Comparison of ENCODE assay signal across 8 cellular contexts in the genomic region with DNA sequence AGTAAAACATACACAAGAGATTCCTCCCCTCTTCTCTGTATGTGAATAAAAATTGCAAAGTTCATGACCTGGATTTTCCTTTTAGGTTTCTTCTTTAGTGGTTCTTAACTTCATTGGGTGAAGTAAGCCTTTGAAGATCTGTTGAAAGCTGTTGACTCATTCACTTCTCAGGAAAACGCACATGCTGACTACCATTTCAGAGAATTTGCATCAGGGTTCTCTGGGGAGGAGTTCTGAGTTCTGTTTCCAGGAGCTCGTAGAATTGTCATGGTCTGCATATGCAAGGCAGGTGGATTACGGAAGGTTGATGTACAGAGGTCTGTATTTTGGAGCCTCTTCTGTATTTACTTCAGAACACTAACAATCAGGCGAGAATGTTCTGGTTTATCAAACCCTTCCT. TPM values are rescaled to one million over a fixed set of nuclear protein-coding genes. Genes with fewer than 3 reads are reported as not detected.
DNase-seq lines count a peak whose midpoint lies in the region; ATAC-seq and TF ChIP-seq lines count a peak whose summit lies in the region.

No MANE protein-coding gene starts in this region.

- no peak overlapping the region for H3K27ac ChIP-seq in WERI-Rb-1
- no peak overlapping the region for H3K27ac ChIP-seq in heart left ventricle

- H3K27ac Mint-ChIP-seq in activated CD4-positive, alpha-beta memory T cell treated with anti-CD3 and anti-CD28 coated beads for 36 hours: peak overlapping the region; percentile 93

- no peak for TF ChIP-seq CTCF in WERI-Rb-1 (IDR thresholded peaks at IDR 0.05; ENCODE audit: low read depth, low read length)
- TF ChIP-seq CTCF in heart left ventricle (IDR thresholded peaks at IDR 0.05): no peak

- intact Hi-C loops in activated CD4-positive, alpha-beta memory T cell treated with anti-CD3 and anti-CD28 coated beads for 36 hours (cut with micrococcal nuclease): loop anchor here (1.0 to 5.0 kb wide), 10 partner anchors 11 to 1312 kb away; a partner anchor contains a TSS
- intact Hi-C loops in heart left ventricle (cut with DNase I): no loop called here

- TF ChIP-seq POLR2A in heart left ventricle (IDR thresholded peaks at IDR 0.05): no peak

- H3K4me3 Mint-ChIP-seq in activated CD4-positive, alpha-beta memory T cell treated with anti-CD3 and anti-CD28 coated beads for 36 hours: peak overlapping the region; percentile 84

- H3K27me3 ChIP-seq in WERI-Rb-1 (ENCODE audit: insufficient read depth, low read depth, severe bottlenecking) (no peaks in the 10 kb centered on the region), heart left ventricle (peaks cover 0 to 34% (median 13%) of the 10 kb centered on the region in 9 donors)

- H3K9me3 ChIP-seq in WERI-Rb-1 (ENCODE audit: severe bottlenecking) (no peaks in the 10 kb centered on the region), heart left ventricle (no peaks in the 10 kb centered on the region)

- DNase-seq in AG08395 (ENCODE audit: low spot score): peak; percentile 62
- peak; percentile 84 for DNase-seq in HCEC 1CT
- DNase-seq in activated CD4-positive, alpha-beta memory T cell treated with anti-CD3 and anti-CD28 coated beads for 36 hours: peak; percentile 78
- DNase-seq in hepatic stellate cell (ENCODE audit: low spot score): peak; percentile 39
- no peak for DNase-seq in NCI-H1105 (lab: John Stamatoyannopoulos, UW)
- no peak for DNase-seq in WERI-Rb-1
- DNase-seq in heart left ventricle: no peak

- H3K27me3 Mint-ChIP-seq in activated CD4-positive, alpha-beta memory T cell treated with anti-CD3 and anti-CD28 coated beads for 36 hours: peaks cover 12% of the 10 kb centered on the region

- CTCF ChIA-PET in activated CD4-positive, alpha-beta memory T cell treated with anti-CD3 and anti-CD28 coated beads for 36 hours (lab: Charles Lee): interaction anchor here (0.6 to 1.6 kb wide), 3 partner anchors 54 to 205 kb away, joined by 3 to 4 read pairs (median 4); a partner anchor contains a TSS

- POLR2A ChIA-PET in activated CD4-positive, alpha-beta memory T cell treated with anti-CD3 and anti-CD28 coated beads for 36 hours (lab: Charles Lee): interaction anchor here (0.6 to 1.1 kb wide), 6 partner anchors 84 to 1824 kb away, joined by 3 to 10 read pairs (median 4); a partner anchor contains a TSS

- H3K36me3 ChIP-seq in WERI-Rb-1 (no peaks in the 10 kb centered on the region), heart left ventricle (no peaks in the 10 kb centered on the region)

- peaks cover 36% of the 10 kb centered on the region for H3K4me1 Mint-ChIP-seq in activated CD4-positive, alpha-beta memory T cell treated with anti-CD3 and anti-CD28 coated beads for 36 hours (ENCODE audit: low read depth)

- H3K4me3 ChIP-seq in WERI-Rb-1 (ENCODE audit: low read depth, low read length): no peak overlapping the region
- H3K4me3 ChIP-seq in heart left ventricle: no peak overlapping the region

- no peaks in the 10 kb centered on the region for H3K9me3 Mint-ChIP-seq in activated CD4-positive, alpha-beta memory T cell treated with anti-CD3 and anti-CD28 coated beads for 36 hours

- ATAC-seq in GM21576 (IDR thresholded peaks at IDR 0.05; ENCODE audit: unreplicated experiment) (no peak), heart left ventricle (no peak)

- no peaks in the 10 kb centered on the region for H3K36me3 Mint-ChIP-seq in activated CD4-positive, alpha-beta memory T cell treated with anti-CD3 and anti-CD28 coated beads for 36 hours

- WGBS in heart left ventricle, 4 donors: 93 to 97% (median 95%) methylated on average over 4 of the region's 4 CpGs

- H3K4me1 ChIP-seq in heart left ventricle: peaks cover 0 to 21% (median 12%) of the 10 kb centered on the region in 12 donors

RNA-seq across cellular contexts. Expression of a gene that starts 1.0 kb away (rescaled TPM):
- 1 to 10 TPM; 5.2 to 7.1 TPM for total RNA-seq in activated CD4-positive, alpha-beta memory T cell treated with anti-CD3 and anti-CD28 coated beads for 36 hours
- 1 to 10 TPM in 3 of 9 donors, under 1 TPM in 6; 0.19 to 1.8 (median 0.45) TPM for total RNA-seq in heart left ventricle
- polyA plus RNA-seq in heart left ventricle: under 1 TPM; 0.21 to 0.30 TPM

Comparison
In these comparisons a context has a peak if more than half of its experiments do, and no peak if none do; other contexts are left out.
1. DNase-seq: peak in AG08395 (single experiment), HCEC 1CT (single experiment), activated CD4-positive, alpha-beta memory T cell treated with anti-CD3 and anti-CD28 coated beads for 36 hours (single experiment) and hepatic stellate cell (single experiment); none in NCI-H1105 (single experiment), WERI-Rb-1 (single experiment) and heart left ventricle (0 of 5).